ENCODE assay signal across 2 cellular contexts in genomic region chr6:132089173-132089572, GRCh38.
TF ChIP-seq lines count a peak whose summit lies in the region.

No MANE protein-coding gene starts in this region.

TF ChIP-seq in GM23338, 12 proteins besides CTCF, POLR2A, EP300 and RAD21:
- TF ChIP-seq STAT1 (IDR thresholded peaks at IDR 0.05; ENCODE audit: unreplicated experiment) = no peak
TF ChIP-seq in GM23338: peak in this region for 0.

TF ChIP-seq in H1, 55 proteins besides CTCF, POLR2A, EP300 and RAD21:
- TF ChIP-seq CBX5 (IDR thresholded peaks at IDR 0.05; ENCODE audit: low read depth, low read length) = no peak
- TF ChIP-seq CHD7 (IDR thresholded peaks at IDR 0.05; ENCODE audit: insufficient replicate concordance, low read length) = no peak
- TF ChIP-seq SUZ12 (IDR thresholded peaks at IDR 0.05; ENCODE audit: low read length) = no peak
- no peak for TF ChIP-seq CHD2 (IDR thresholded peaks at IDR 0.05; ENCODE audit: low read length)
- TF ChIP-seq RXRA (IDR thresholded peaks at IDR 0.05; ENCODE audit: insufficient read depth, low read depth, low read length) = no peak
- no peak for TF ChIP-seq TEAD4 (IDR thresholded peaks at IDR 0.05; ENCODE audit: low read depth, low read length)
